Comparison of ENCODE assay signal across 2 cellular contexts in genomic region chr3:14457481-14457880, GRCh38.
TF ChIP-seq lines count a peak whose summit lies in the region.

No MANE protein-coding gene starts in this region.

TF ChIP-seq in K562, 482 proteins besides CTCF, POLR2A, EP300 and RAD21 (continued from another document and continues in another):
- TF ChIP-seq MAFK (IDR thresholded peaks at IDR 0.05; ENCODE audit: low read length) (no peak), HDAC2 (IDR thresholded peaks at IDR 0.05) (peak; percentile 74; the same call in 1 of the 2 replicates), BCOR (IDR thresholded peaks at IDR 0.05) (peak; percentile 89), GTF2B (IDR thresholded peaks at IDR 0.05; ENCODE audit: extremely low read depth, insufficient read length) (no peak), HDAC8 (tag; IDR thresholded peaks at IDR 0.05) (no peak), ZNF395 (CRISPR knock-in tag; IDR thresholded peaks at IDR 0.05) (no peak), ZBTB8A (IDR thresholded peaks at IDR 0.05; ENCODE audit: partially characterized antibody) (no peak), NFYB (IDR thresholded peaks at IDR 0.05; ENCODE audit: extremely low read depth, insufficient read length) (no peak), E2F8 (IDR thresholded peaks at IDR 0.05; ENCODE audit: low read depth, partially characterized antibody) (no peak), BACH1 (tag; IDR thresholded peaks at IDR 0.05) (no peak), ZNF699 (CRISPR knock-in tag; IDR thresholded peaks at IDR 0.05; ENCODE audit: insufficient replicate concordance) (no peak), DDX20 (tag; IDR thresholded peaks at IDR 0.05; ENCODE audit: low read depth) (no peak), YBX1 (IDR thresholded peaks at IDR 0.05) (no peak), CTCFL (IDR thresholded peaks at IDR 0.05; ENCODE audit: borderline replicate concordance, insufficient read depth, low read depth, low read length, poor library complexity, severe bottlenecking) (no peak), ATF4 (CRISPR knock-in tag; IDR thresholded peaks at IDR 0.05) (no peak), FOXP4 (CRISPR knock-in tag; IDR thresholded peaks at IDR 0.05; ENCODE audit: borderline replicate concordance) (no peak), PTBP1 (IDR thresholded peaks at IDR 0.05; ENCODE audit: low read depth, low read length) (0 out of 2 replicates have a peak, but pooled peaks have one; percentile 48), PHB (CRISPR knock-in tag; IDR thresholded peaks at IDR 0.05) (no peak)

TF ChIP-seq in HEK293T, 16 proteins besides CTCF, POLR2A, EP300 and RAD21 (continued from another document):
- no peak for TF ChIP-seq PKNOX1 (IDR thresholded peaks at IDR 0.05)
- TF ChIP-seq ARNT (IDR thresholded peaks at IDR 0.05) = no peak
- no peak for TF ChIP-seq FOXK2 (IDR thresholded peaks at IDR 0.05)
- no peak for TF ChIP-seq SUZ12 (IDR thresholded peaks at IDR 0.05)
- TF ChIP-seq CTBP1 (IDR thresholded peaks at IDR 0.05; ENCODE audit: borderline replicate concordance) = no peak
- TF ChIP-seq NFRKB (IDR thresholded peaks at IDR 0.05) = no peak
- no peak for TF ChIP-seq LEF1 (IDR thresholded peaks at IDR 0.05; ENCODE audit: borderline replicate concordance)
- TF ChIP-seq BHLHE40 (IDR thresholded peaks at IDR 0.05; ENCODE audit: borderline replicate concordance) = no peak
- no peak for TF ChIP-seq TARDBP (IDR thresholded peaks at IDR 0.05)
- no peak for TF ChIP-seq SP1 (IDR thresholded peaks at IDR 0.05)
- TF ChIP-seq ELF4 (IDR thresholded peaks at IDR 0.05) = no peak
- TF ChIP-seq FOXA1 (IDR thresholded peaks at IDR 0.05) = no peak
- no peak for TF ChIP-seq L3MBTL2 (conservative IDR thresholded peaks at IDR 0.05)
- TF ChIP-seq ZNF384 (IDR thresholded peaks at IDR 0.05) = no peak
TF ChIP-seq in HEK293T: peak in this region for 0.
